Comparison of ENCODE assay signal across 16 cellular contexts in the genomic region with DNA sequence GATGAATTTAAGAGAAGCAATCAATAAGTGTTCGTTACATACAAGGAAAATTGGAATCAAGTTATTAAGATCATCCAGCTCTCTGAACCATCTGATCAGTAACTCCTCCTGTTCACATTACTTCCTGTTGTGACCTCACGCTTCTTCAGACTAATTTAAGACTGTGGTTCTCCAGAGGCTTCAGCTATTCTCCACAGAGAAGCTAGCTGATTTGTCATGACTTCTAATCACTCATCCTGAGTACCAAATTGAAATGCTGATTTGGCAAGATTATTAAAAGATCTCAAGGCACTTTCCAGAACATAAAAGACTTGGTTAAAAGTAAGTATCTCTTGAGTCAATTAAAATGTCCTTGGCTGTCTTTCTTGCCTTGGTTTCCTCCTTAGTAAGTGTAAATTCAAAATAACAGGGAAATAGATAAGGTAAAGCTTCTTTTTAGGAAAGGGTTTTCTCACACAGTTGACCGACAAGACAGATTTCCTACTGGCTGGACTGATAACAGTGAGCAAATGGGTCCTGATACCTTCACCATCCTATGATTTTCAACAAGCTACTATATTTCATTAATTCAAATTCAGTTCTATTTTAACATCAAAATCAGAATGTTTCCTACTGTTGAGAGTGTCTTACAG. TPM values are rescaled to one million over a fixed set of nuclear protein-coding genes. Genes with fewer than 3 reads are reported as not detected.
DNase-seq lines count a peak whose midpoint lies in the region; ATAC-seq, FAIRE-seq and TF ChIP-seq lines count a peak whose summit lies in the region.
"Had no signal": no experiment of that assay in that cellular context is flagged by ENCODE, and none has a peak within 500 bp of the region (broad histone marks: within the 10 kb centered on the region; RNA-seq: fewer than 3 reads in every experiment).

No MANE protein-coding gene starts in this region.

- no peaks in the 10 kb centered on the region for H3K9me3 ChIP-seq in T-helper 17 cell (ENCODE audit: control insufficient read depth, low read length, poor library complexity, severe bottlenecking)

- no peak overlapping the region for H3K4me3 Mint-ChIP-seq in T-helper 17 cell
- H3K4me3 Mint-ChIP-seq: CD4-positive, alpha-beta memory T cell; natural killer cell; T-cell had no signal

- peak; percentile 23 for FAIRE-seq in GM12891 (lab: Jason Lieb, UNC)
- FAIRE-seq: bronchial epithelial cell had no signal

- no peak for TF ChIP-seq POLR2A in GM12891 (IDR thresholded peaks at IDR 0.05; ENCODE audit: low read depth, low read length)

- H3K27me3 Mint-ChIP-seq in T-helper 17 cell, result no peaks in the 10 kb centered on the region
- H3K27me3 Mint-ChIP-seq: T-cell had no signal

- peaks cover 4% of the 10 kb centered on the region for H3K36me3 Mint-ChIP-seq in T-helper 17 cell (ENCODE audit: low read depth)
- H3K36me3 Mint-ChIP-seq: natural killer cell had no signal

- TF ChIP-seq CTCF in omental fat pad (IDR thresholded peaks at IDR 0.05), result no peak

- ATAC-seq in T-helper 17 cell, result peak; percentile 50
- no peak for ATAC-seq in omental fat pad (ENCODE audit: low FRiP score)
- ATAC-seq in GM21390 (IDR thresholded peaks at IDR 0.05; ENCODE audit: unreplicated experiment), result no peak
- ATAC-seq: esophagus mucosa, natural killer cell, T-cell had no signal

- peaks cover 5% of the 10 kb centered on the region for H3K4me1 Mint-ChIP-seq in T-helper 17 cell

- peak; percentile 16 for DNase-seq in AG08395 (ENCODE audit: low spot score)
- no peak for DNase-seq in GM12891 (ENCODE audit: insufficient read length, low spot score)
- no peak for DNase-seq in T-helper 17 cell
- DNase-seq in medulla oblongata (ENCODE audit: extremely low spot score), result peak; percentile 58
- no peak for DNase-seq in omental fat pad (ENCODE audit: low spot score)
- DNase-seq in iPS-NIHi11 (ENCODE audit: low spot score), result no peak
- no peak for DNase-seq in dedifferentiated amniotic fluid mesenchymal stem cell (ENCODE audit: extremely low spot score)
- DNase-seq: CD4-positive, alpha-beta memory T cell; natural killer cell; NCI-H1436 treated with DMSO at 0.1 percent for 48 hours; NK-92 treated with Interleukin-12 subunit alpha and Interleukin-12 subunit beta, amount 100 ng/mL, for 24 hours; stimulated activated CD4-positive, alpha-beta T cell treated with anti-CD3 and anti-CD28 coated beads, Interleukin-1b, Interleukin-23, amount 100 ng/mL, for 48 hours; T-cell had no signal

- no peak overlapping the region for H3K27ac Mint-ChIP-seq in T-helper 17 cell
- H3K27ac Mint-ChIP-seq: natural killer cell, T-cell had no signal

TF ChIP-seq in GM12891, 5 proteins besides CTCF, POLR2A, EP300 and RAD21:
- TF ChIP-seq POLR2AphosphoS5 (IDR thresholded peaks at IDR 0.05; ENCODE audit: low read depth, low read length), result no peak
- TF ChIP-seq PAX5 (IDR thresholded peaks at IDR 0.05; ENCODE audit: insufficient read depth, low read length, severe bottlenecking), result no peak
- TF ChIP-seq SPI1 (IDR thresholded peaks at IDR 0.05; ENCODE audit: low read depth, low read length), result no peak
- no peak for TF ChIP-seq TAF1 (IDR thresholded peaks at IDR 0.05; ENCODE audit: low read depth, low read length)
- no peak for TF ChIP-seq POU2F2 (IDR thresholded peaks at IDR 0.05; ENCODE audit: low read depth, low read length)

RNA-seq across cellular contexts. Expression of gene GAB2, which starts 38.5 kb away (rescaled TPM):
- polyA plus RNA-seq in GM12891 (2012; ENCODE audit: low read depth, missing spikeins), result 3.8 TPM
- 10 to 100 TPM; 10.3 to 14.4 TPM for total RNA-seq in T-helper 17 cell
- 10 to 100 TPM; 25.3 to 97.7 (median 36.1) TPM for total RNA-seq in omental fat pad

Comparison
In these comparisons a context has a peak if more than half of its experiments do, and no peak if none do; other contexts are left out.
1. DNase-seq: peak in AG08395 (single experiment) and medulla oblongata (single experiment); none in GM12891 (single experiment), T-helper 17 cell (0 of 3), omental fat pad (single experiment), iPS-NIHi11 (single experiment) and dedifferentiated amniotic fluid mesenchymal stem cell (single experiment).